Comparison of ENCODE assay signal across 8 cellular contexts in the genomic region with DNA sequence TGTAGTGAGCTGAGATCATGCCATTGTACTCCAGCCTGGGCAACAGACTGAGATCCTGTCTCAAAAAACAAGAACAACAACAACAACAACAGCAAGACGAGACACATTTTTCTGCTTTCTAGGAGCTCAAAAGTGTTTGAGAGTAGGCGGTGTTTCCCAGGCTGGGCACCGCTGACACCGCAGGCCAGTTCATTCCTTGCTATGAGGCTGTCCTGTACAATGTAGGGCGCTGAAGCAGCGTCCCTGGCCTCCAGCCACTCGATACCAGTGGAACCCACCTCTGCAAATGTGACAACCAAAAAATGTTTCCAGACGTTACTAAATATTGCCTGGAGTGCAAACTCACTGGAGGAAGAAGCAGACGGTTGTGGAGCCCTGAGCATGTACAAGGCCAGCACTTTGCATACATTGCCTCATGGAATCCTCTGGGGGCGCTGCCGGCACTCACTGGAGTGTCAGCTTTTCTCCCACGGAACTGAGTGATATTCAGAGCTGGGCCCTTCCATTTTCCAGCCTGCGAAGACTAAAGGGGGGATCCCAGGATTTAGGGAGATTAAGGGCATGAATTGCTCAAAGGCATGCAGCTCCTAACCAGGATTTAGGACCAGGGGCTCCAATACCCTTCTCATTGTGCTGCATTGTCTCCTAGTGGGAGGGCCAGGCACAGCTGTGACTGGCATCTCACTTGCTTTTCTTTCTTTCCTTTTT. TPM values are rescaled to one million over a fixed set of nuclear protein-coding genes. Genes with fewer than 3 reads are reported as not detected.
DNase-seq lines count a peak whose midpoint lies in the region; ATAC-seq, FAIRE-seq and TF ChIP-seq lines count a peak whose summit lies in the region.
"Had no signal": no experiment of that assay in that cellular context is flagged by ENCODE, and none has a peak within 500 bp of the region (broad histone marks: within the 10 kb centered on the region; RNA-seq: fewer than 3 reads in every experiment).

No MANE protein-coding gene starts in this region.

- H3K4me3 ChIP-seq in GM12875 (ENCODE audit: low read depth, low read length) (no peak overlapping the region), HepG2 (replicated peaks in 1 of 3; ENCODE audit: insufficient read depth in 1 of 3, low read depth in 2 of 3, low read length in 3 of 3) (peak overlapping the region in 1 of 3 experiments; percentile 57; a peak in 2 of 6 replicates)

- H4K20me1 ChIP-seq in HepG2 (ENCODE audit: insufficient read depth, low read length), result no peaks in the 10 kb centered on the region

- no peak for TF ChIP-seq POLR2A in HepG2 (IDR thresholded peaks at IDR 0.05; ENCODE audit: insufficient read depth in 1 of 2, low read depth in 2 of 2, low read length in 2 of 2)

- H3K9ac ChIP-seq in HepG2 (ENCODE audit: insufficient read depth, low read depth, low read length), result peak overlapping the region; percentile 42; the same call in 1 of the 2 replicates

- H3K27me3 Mint-ChIP-seq in WTC11 (ENCODE audit: low read depth), result peaks cover 67% of the 10 kb centered on the region

- H3K79me2 ChIP-seq in HepG2 (ENCODE audit: insufficient read depth, low read length), result no peaks in the 10 kb centered on the region

- H2AFZ ChIP-seq in HepG2 (ENCODE audit: low read length), result peak overlapping the region; percentile 17

- ATAC-seq in WTC11 (peak; percentile 78), HepG2 (peak; percentile 88)

- DNase-seq in NCI-H146 treated with DMSO at 0.1 percent for 48 hours (lab: John Stamatoyannopoulos, UW; ENCODE audit: unreplicated experiment), result peak; percentile 16
- peak; percentile 75 for DNase-seq in WTC11 (ENCODE audit: low spot score)
- DNase-seq in cerebellum (ENCODE audit: low spot score), result peak; percentile 77
- peak; percentile 74 for DNase-seq in HepG2 (ENCODE audit: low spot score)
- peak; percentile 59 to 61 for DNase-seq in stimulated activated CD4-positive, alpha-beta T cell treated with anti-CD3 and anti-CD28 coated beads, Interleukin-4, amount 100 ng/mL, for 4 hours
- no peak for DNase-seq in ureter (ENCODE audit: low spot score)

- 25% methylated on average over 7 of the region's 13 CpGs for WGBS in HepG2 (ENCODE audit: low lambda C conversion rate)

- no peak overlapping the region for H3K4me3 Mint-ChIP-seq in WTC11

- no peak overlapping the region for H3K27ac Mint-ChIP-seq in WTC11

- H3K9me3 ChIP-seq in HepG2 (ENCODE audit: low read length), result no peaks in the 10 kb centered on the region

- TF ChIP-seq EP300 in HepG2 (IDR thresholded peaks at IDR 0.05; ENCODE audit: low read depth in 2 of 2, low read length in 2 of 2), result no peak
- no peak for TF ChIP-seq EP300 in HepG2 (CRISPR knock-in tag; IDR thresholded peaks at IDR 0.05; ENCODE audit: borderline replicate concordance)

- H3K27ac ChIP-seq in HepG2 (ENCODE audit: extremely low read length, insufficient read depth, low read length), result no peak overlapping the region

- no peaks in the 10 kb centered on the region for H3K36me3 Mint-ChIP-seq in WTC11

- CTCF ChIA-PET in WTC11 (lab: Charles Lee) (interaction anchor here (0.6 to 2.1 kb wide), 47 partner anchors 9 to 513 kb away, joined by 3 to 45 read pairs (median 4); partner anchors contain the start of genes ATF4 and TAB1), HepG2 (lab: Yijun Ruan, JAX; ENCODE audit: low intra/inter-chr PET ratio, low total read pairs) (interaction anchor here (0.8 to 2.8 kb wide), 8 partner anchors 13 to 540 kb away, joined by 3 to 24 read pairs (median 4); partner anchors contain the start of genes ATF4 and RPS19BP1)

- H3K4me2 ChIP-seq in HepG2 (ENCODE audit: low read depth, low read length), result peak overlapping the region; percentile 80

- intact Hi-C loops in HepG2 (cut with micrococcal nuclease; ENCODE audit: unreplicated experiment), result loop anchor here (1.0 kb wide), 1 partner anchor 18 kb away; no protein-coding TSS in a partner anchor

- POLR2A ChIA-PET in WTC11 (lab: Charles Lee) (interaction anchor here (0.8 kb wide), 1 partner anchor 33 kb away, joined by 3 read pairs; no protein-coding TSS in a partner anchor), HepG2 (lab: Yijun Ruan, JAX) (interaction anchor here (0.9 to 9.1 kb wide), 8 partner anchors 11 to 548 kb away, joined by 3 to 167 read pairs (median 6); partner anchors contain the start of genes ATF4 and RPS19BP1)

- peak; percentile 91 for FAIRE-seq in HepG2 (lab: Jason Lieb, UNC)
- FAIRE-seq: endometrium had no signal

- in situ Hi-C loops in HepG2 (cut with HindIII; ENCODE audit: extremely low pct_ligation_motif_present, low pct_unique_long_range_greater_than_20kb), result no loop called here

- no TSS peak for BruUV-seq in HepG2 (replicated peaks; lab: Mats Ljungman, UMichigan)

- TF ChIP-seq CTCF in GM12875 (IDR thresholded peaks at IDR 0.05; ENCODE audit: borderline replicate concordance, insufficient read depth, low read depth, low read length), result peak; percentile 83
- peak; percentile 70 for TF ChIP-seq CTCF in WTC11 (IDR thresholded peaks at IDR 0.05)
- TF ChIP-seq CTCF in HepG2 (CRISPR knock-in tag; IDR thresholded peaks at IDR 0.05), result peak; percentile 84

- peaks cover 0 to 2% of the 10 kb centered on the region in 2 experiments; a peak in 1 of 5 replicates for H3K27me3 ChIP-seq in HepG2 (ENCODE audit: control insufficient read depth in 1 of 2, insufficient read depth in 2 of 2, low read length in 2 of 2)

- peaks cover 51% of the 10 kb centered on the region for H3K4me1 ChIP-seq in HepG2 (ENCODE audit: insufficient read depth, low read length)

- peaks cover 2% of the 10 kb centered on the region for H3K4me1 Mint-ChIP-seq in WTC11

- 0 out of 2 replicates have a peak, but pooled peaks have one; percentile 18 for TF ChIP-seq RAD21 in HepG2 (CRISPR knock-in tag; IDR thresholded peaks at IDR 0.05)

- no peaks in the 10 kb centered on the region for H3K9me3 Mint-ChIP-seq in WTC11

- H3K36me3 ChIP-seq in HepG2 (replicated peaks in 1 of 2; ENCODE audit: control insufficient read depth in 1 of 2, insufficient read depth in 2 of 2, low read length in 2 of 2), result no peaks in the 10 kb centered on the region

RNA-seq across cellular contexts. Expression of gene MIEF1, which starts 5.8 kb away (rescaled TPM):
- total RNA-seq in WTC11 (2021) (31.5 to 38.7 TPM (median 31.9 TPM) in 3 replicates), cerebellum (24.8 TPM), HepG2 (2016; rRNA removed; fragmentation: Illumina TruSeq; extraction: Trizol) (34.8 and 41.4 TPM in 2 replicates), ureter (30.1 TPM)
- total RNA-seq in HepG2 (2016; cell fraction: cytosol; rRNA removed; fragmentation: Illumina TruSeq; extraction: Trizol; ENCODE audit: low read depth), result 5.5 and 6.5 TPM in 2 replicates
- total RNA-seq in HepG2 (2016; cell fraction: insoluble cytoplasmic fraction; rRNA removed; fragmentation: Illumina TruSeq; extraction: Trizol), result 33.7 and 36.8 TPM in 2 replicates
- 22.9 and 23.9 TPM in 2 replicates for total RNA-seq in HepG2 (2016; cell fraction: membrane; rRNA removed; fragmentation: Illumina TruSeq; extraction: Trizol)
- total RNA-seq in HepG2 (2016; cell fraction: nucleus; rRNA removed; fragmentation: Illumina TruSeq; extraction: Trizol), result 26.2 and 27.8 TPM in 2 replicates
- polyA plus RNA-seq in HepG2 (2011; rRNA removed), result 21.7 and 22.3 TPM in 2 replicates
- polyA plus RNA-seq in HepG2 (2011; cell fraction: cytosol; rRNA removed), result 19.7 and 20.6 TPM in 2 replicates
- polyA plus RNA-seq in HepG2 (2011; cell fraction: nucleus; rRNA removed), result 24.5 and 25.2 TPM in 2 replicates
- polyA plus RNA-seq in HepG2 (2012), result 28.6 and 29.6 TPM in 2 replicates
- 2.6 and 3.1 TPM in 2 replicates for polyA plus RNA-seq in HepG2 (2016; cell fraction: cytosol; fragmentation: Illumina TruSeq; extraction: Trizol; ENCODE audit: low read depth)
- polyA plus RNA-seq in HepG2 (2016; cell fraction: insoluble cytoplasmic fraction; fragmentation: Illumina TruSeq; extraction: Trizol; ENCODE audit: low read depth), result 31.2 and 35.5 TPM in 2 replicates
- polyA plus RNA-seq in HepG2 (2016; cell fraction: membrane; fragmentation: Illumina TruSeq; extraction: Trizol; ENCODE audit: low read depth), result 11.4 and 11.8 TPM in 2 replicates
- 32.6 and 32.8 TPM in 2 replicates for polyA plus RNA-seq in HepG2 (2016; cell fraction: nucleus; fragmentation: Illumina TruSeq; extraction: Trizol; ENCODE audit: insufficient read depth, low read depth)
- 36.4 and 63.8 TPM in 2 replicates for polyA minus RNA-seq in HepG2 (2011; rRNA and poly(A)+ RNA removed; ENCODE audit: low replicate concordance)
- polyA minus RNA-seq in HepG2 (2011; cell fraction: cytosol; rRNA and poly(A)+ RNA removed), result 19.3 and 21.8 TPM in 2 replicates
- polyA minus RNA-seq in HepG2 (2011; cell fraction: nucleus; rRNA and poly(A)+ RNA removed), result 27.2 and 33.9 TPM in 2 replicates

RNA-seq across cellular contexts. Expression of gene ATF4, which starts 24.1 kb away (rescaled TPM):
- total RNA-seq in WTC11 (2021) (361 to 460 TPM (median 371 TPM) in 3 replicates), cerebellum (70.2 TPM), HepG2 (2016; rRNA removed; fragmentation: Illumina TruSeq; extraction: Trizol) (442 and 486 TPM in 2 replicates), ureter (381 TPM)
- total RNA-seq in HepG2 (2016; cell fraction: cytosol; rRNA removed; fragmentation: Illumina TruSeq; extraction: Trizol; ENCODE audit: low read depth), result 489 and 519 TPM in 2 replicates
- total RNA-seq in HepG2 (2016; cell fraction: insoluble cytoplasmic fraction; rRNA removed; fragmentation: Illumina TruSeq; extraction: Trizol), result 409 and 471 TPM in 2 replicates
- total RNA-seq in HepG2 (2016; cell fraction: membrane; rRNA removed; fragmentation: Illumina TruSeq; extraction: Trizol), result 1,028 and 1,060 TPM in 2 replicates
- 286 and 328 TPM in 2 replicates for total RNA-seq in HepG2 (2016; cell fraction: nucleus; rRNA removed; fragmentation: Illumina TruSeq; extraction: Trizol)
- polyA plus RNA-seq in HepG2 (2011; rRNA removed), result 1,157 and 1,297 TPM in 2 replicates
- polyA plus RNA-seq in HepG2 (2011; cell fraction: cytosol; rRNA removed), result 1,218 and 1,254 TPM in 2 replicates
- polyA plus RNA-seq in HepG2 (2011; cell fraction: nucleus; rRNA removed), result 1,279 and 1,395 TPM in 2 replicates
- polyA plus RNA-seq in HepG2 (2012), result 465 and 610 TPM in 2 replicates
- polyA plus RNA-seq in HepG2 (2016; cell fraction: cytosol; fragmentation: Illumina TruSeq; extraction: Trizol; ENCODE audit: low read depth), result 745 and 811 TPM in 2 replicates
- 563 and 623 TPM in 2 replicates for polyA plus RNA-seq in HepG2 (2016; cell fraction: insoluble cytoplasmic fraction; fragmentation: Illumina TruSeq; extraction: Trizol; ENCODE audit: low read depth)
- polyA plus RNA-seq in HepG2 (2016; cell fraction: membrane; fragmentation: Illumina TruSeq; extraction: Trizol; ENCODE audit: low read depth), result 1,265 and 1,282 TPM in 2 replicates
- 710 and 725 TPM in 2 replicates for polyA plus RNA-seq in HepG2 (2016; cell fraction: nucleus; fragmentation: Illumina TruSeq; extraction: Trizol; ENCODE audit: insufficient read depth, low read depth)
- 242 and 314 TPM in 2 replicates for polyA minus RNA-seq in HepG2 (2011; rRNA and poly(A)+ RNA removed; ENCODE audit: low replicate concordance)
- polyA minus RNA-seq in HepG2 (2011; cell fraction: cytosol; rRNA and poly(A)+ RNA removed), result 175 and 193 TPM in 2 replicates
- polyA minus RNA-seq in HepG2 (2011; cell fraction: nucleus; rRNA and poly(A)+ RNA removed), result 213 and 242 TPM in 2 replicates

RNA-seq across cellular contexts. Expression of gene RPS19BP1, which starts 36.3 kb away (rescaled TPM):
- 88.9 to 102 TPM (median 89.0 TPM) in 3 replicates for total RNA-seq in WTC11 (2021)
- 18.0 TPM for total RNA-seq in cerebellum
- 81.3 and 88.2 TPM in 2 replicates for total RNA-seq in HepG2 (2016; rRNA removed; fragmentation: Illumina TruSeq; extraction: Trizol)
- total RNA-seq in HepG2 (2016; cell fraction: cytosol; rRNA removed; fragmentation: Illumina TruSeq; extraction: Trizol; ENCODE audit: low read depth), result 128 and 142 TPM in 2 replicates
- total RNA-seq in HepG2 (2016; cell fraction: insoluble cytoplasmic fraction; rRNA removed; fragmentation: Illumina TruSeq; extraction: Trizol), result 77.0 and 92.6 TPM in 2 replicates
- 138 and 159 TPM in 2 replicates for total RNA-seq in HepG2 (2016; cell fraction: membrane; rRNA removed; fragmentation: Illumina TruSeq; extraction: Trizol)
- total RNA-seq in HepG2 (2016; cell fraction: nucleus; rRNA removed; fragmentation: Illumina TruSeq; extraction: Trizol), result 32.9 and 36.8 TPM in 2 replicates
- polyA plus RNA-seq in HepG2 (2011; rRNA removed), result 44.3 and 47.8 TPM in 2 replicates
- 48.9 and 72.7 TPM in 2 replicates for polyA plus RNA-seq in HepG2 (2011; cell fraction: cytosol; rRNA removed)
- 39.6 and 43.4 TPM in 2 replicates for polyA plus RNA-seq in HepG2 (2011; cell fraction: nucleus; rRNA removed)
- 22.5 and 32.4 TPM in 2 replicates for polyA plus RNA-seq in HepG2 (2012)
- 155 and 179 TPM in 2 replicates for polyA plus RNA-seq in HepG2 (2016; cell fraction: cytosol; fragmentation: Illumina TruSeq; extraction: Trizol; ENCODE audit: low read depth)
- polyA plus RNA-seq in HepG2 (2016; cell fraction: insoluble cytoplasmic fraction; fragmentation: Illumina TruSeq; extraction: Trizol; ENCODE audit: low read depth), result 84.3 and 101 TPM in 2 replicates
- 130 and 146 TPM in 2 replicates for polyA plus RNA-seq in HepG2 (2016; cell fraction: membrane; fragmentation: Illumina TruSeq; extraction: Trizol; ENCODE audit: low read depth)
- 72.3 and 78.7 TPM in 2 replicates for polyA plus RNA-seq in HepG2 (2016; cell fraction: nucleus; fragmentation: Illumina TruSeq; extraction: Trizol; ENCODE audit: insufficient read depth, low read depth)
- polyA minus RNA-seq in HepG2 (2011; rRNA and poly(A)+ RNA removed; ENCODE audit: low replicate concordance), result 8.8 and 14.5 TPM in 2 replicates
- 7.8 and 8.0 TPM in 2 replicates for polyA minus RNA-seq in HepG2 (2011; cell fraction: cytosol; rRNA and poly(A)+ RNA removed)
- polyA minus RNA-seq in HepG2 (2011; cell fraction: nucleus; rRNA and poly(A)+ RNA removed), result 12.2 and 13.9 TPM in 2 replicates
- total RNA-seq in ureter, result 43.2 TPM

RNA-seq across cellular contexts. Expression of gene MGAT3, which starts 39.5 kb away (rescaled TPM):
- 10.3 to 11.4 TPM (median 11.4 TPM) in 3 replicates for total RNA-seq in WTC11 (2021)
- 26.0 TPM for total RNA-seq in cerebellum
- total RNA-seq in HepG2 (2016; rRNA removed; fragmentation: Illumina TruSeq; extraction: Trizol), result 0.15 TPM in 1 of 2 replicates, not detected in the other
- not detected in 2 replicates for total RNA-seq in HepG2 (2016; cell fraction: cytosol; rRNA removed; fragmentation: Illumina TruSeq; extraction: Trizol; ENCODE audit: low read depth)
- total RNA-seq in HepG2 (2016; cell fraction: insoluble cytoplasmic fraction; rRNA removed; fragmentation: Illumina TruSeq; extraction: Trizol), result 0.02 TPM in 1 of 2 replicates, not detected in the other
- total RNA-seq in HepG2 (2016; cell fraction: membrane; rRNA removed; fragmentation: Illumina TruSeq; extraction: Trizol), result not detected in 2 replicates
- total RNA-seq in HepG2 (2016; cell fraction: nucleus; rRNA removed; fragmentation: Illumina TruSeq; extraction: Trizol), result not detected in 2 replicates
- polyA plus RNA-seq in HepG2 (2011; rRNA removed), result 0.04 and 0.11 TPM in 2 replicates
- polyA plus RNA-seq in HepG2 (2011; cell fraction: cytosol; rRNA removed), result 0.03 and 0.11 TPM in 2 replicates
- 0.05 and 0.13 TPM in 2 replicates for polyA plus RNA-seq in HepG2 (2011; cell fraction: nucleus; rRNA removed)
- polyA plus RNA-seq in HepG2 (2012), result 0.08 and 0.09 TPM in 2 replicates
- not detected in 2 replicates for polyA plus RNA-seq in HepG2 (2016; cell fraction: cytosol; fragmentation: Illumina TruSeq; extraction: Trizol; ENCODE audit: low read depth)
- polyA plus RNA-seq in HepG2 (2016; cell fraction: insoluble cytoplasmic fraction; fragmentation: Illumina TruSeq; extraction: Trizol; ENCODE audit: low read depth), result not detected in 2 replicates
- not detected in 2 replicates for polyA plus RNA-seq in HepG2 (2016; cell fraction: membrane; fragmentation: Illumina TruSeq; extraction: Trizol; ENCODE audit: low read depth)
- 0.11 TPM in 1 of 2 replicates, not detected in the other for polyA plus RNA-seq in HepG2 (2016; cell fraction: nucleus; fragmentation: Illumina TruSeq; extraction: Trizol; ENCODE audit: insufficient read depth, low read depth)
- polyA minus RNA-seq in HepG2 (2011; rRNA and poly(A)+ RNA removed; ENCODE audit: low replicate concordance), result 0.10 and 0.33 TPM in 2 replicates
- polyA minus RNA-seq in HepG2 (2011; cell fraction: cytosol; rRNA and poly(A)+ RNA removed), result 0.20 TPM in 1 of 2 replicates, not detected in the other
- polyA minus RNA-seq in HepG2 (2011; cell fraction: nucleus; rRNA and poly(A)+ RNA removed), result not detected in 2 replicates
- 12.9 TPM for total RNA-seq in ureter
